1 cellular context compared by ENCODE assay signal in the genomic region with DNA sequence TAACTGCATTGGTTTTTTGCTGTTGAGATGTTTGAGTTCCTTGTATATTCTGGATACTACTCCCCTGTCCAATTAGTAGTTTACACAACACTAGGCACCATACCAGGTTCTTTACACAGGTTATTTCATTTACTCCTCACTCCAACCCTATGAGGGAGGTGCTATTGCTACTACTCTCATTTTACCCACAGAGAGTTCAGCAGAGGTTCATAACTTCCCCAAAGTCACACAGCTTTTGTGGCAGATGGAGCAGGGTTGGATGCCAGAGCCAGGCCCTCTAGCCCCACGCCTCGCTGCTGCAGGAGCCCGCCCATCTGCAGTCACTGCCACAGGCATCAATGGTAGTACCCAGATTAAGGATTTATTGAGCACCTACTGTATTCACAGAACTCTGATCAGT.
TF ChIP-seq lines count a peak whose summit lies in the region.

No MANE protein-coding gene starts in this region.

TF ChIP-seq in GM12878, 131 proteins besides CTCF, POLR2A, EP300 and RAD21:
- TF ChIP-seq TAF1 (IDR thresholded peaks at IDR 0.05; ENCODE audit: borderline replicate concordance, low read depth, low read length) (no peak), TCF7 (IDR thresholded peaks at IDR 0.05; ENCODE audit: borderline replicate concordance) (no peak), EZH2 (IDR thresholded peaks at IDR 0.05; ENCODE audit: borderline replicate concordance, control insufficient read depth, low read depth, low read length) (no peak), YBX1 (IDR thresholded peaks at IDR 0.05) (no peak), STAT1 (conservative IDR thresholded peaks at IDR 0.05) (no peak), CREB1 (IDR thresholded peaks at IDR 0.05; ENCODE audit: low read depth) (no peak), SMC3 (IDR thresholded peaks at IDR 0.05; ENCODE audit: borderline replicate concordance, low read length) (no peak), EED (IDR thresholded peaks at IDR 0.05; ENCODE audit: low read depth) (no peak), FOXM1 (IDR thresholded peaks at IDR 0.05; ENCODE audit: low read depth, low read length) (no peak), FOS (IDR thresholded peaks at IDR 0.05; ENCODE audit: borderline replicate concordance, extremely low read depth, insufficient read length) (no peak)
